1 cellular context compared by ENCODE assay signal in the genomic region with DNA sequence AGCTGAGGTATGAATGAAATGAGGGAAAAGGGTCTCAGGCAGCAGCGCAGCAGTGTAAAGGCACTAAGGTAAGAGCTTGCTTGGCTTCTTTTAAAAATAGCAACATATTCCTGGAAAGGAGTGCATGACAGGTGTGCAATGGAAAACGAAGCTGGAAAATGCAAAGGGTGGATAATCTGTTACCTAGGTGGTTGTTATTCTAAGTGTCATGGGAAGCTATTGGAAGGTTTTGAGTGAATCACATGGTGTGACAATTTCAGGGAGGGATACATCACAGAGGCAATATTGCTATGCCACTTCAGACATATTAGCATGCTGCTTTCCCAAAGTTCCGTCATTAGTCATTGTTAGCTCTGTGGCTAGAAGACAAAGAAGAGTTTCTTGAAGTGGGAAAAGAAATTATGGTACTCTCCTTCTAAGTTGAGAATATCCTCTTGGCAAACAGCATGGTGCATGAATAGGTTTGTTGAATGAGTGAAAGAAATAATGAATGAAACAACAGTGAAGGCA.
TF ChIP-seq lines count a peak whose summit lies in the region.

No MANE protein-coding gene starts in this region.

TF ChIP-seq in GM12878, 131 proteins besides CTCF, POLR2A, EP300 and RAD21:
- TF ChIP-seq YY1 (IDR thresholded peaks at IDR 0.05; ENCODE audit: low read depth, low read length), result no peak
- TF ChIP-seq ZBTB11 (CRISPR knock-in tag; IDR thresholded peaks at IDR 0.05), result no peak
- TF ChIP-seq RAD51 (IDR thresholded peaks at IDR 0.05), result no peak
- TF ChIP-seq CBX3 (IDR thresholded peaks at IDR 0.05; ENCODE audit: borderline replicate concordance, low read depth), result no peak
- TF ChIP-seq POU2F2 (IDR thresholded peaks at IDR 0.05; ENCODE audit: borderline replicate concordance, low read depth, low read length), result no peak
- no peak for TF ChIP-seq GABPA (IDR thresholded peaks at IDR 0.05; ENCODE audit: low read depth)
- TF ChIP-seq SP1 (IDR thresholded peaks at IDR 0.05; ENCODE audit: low read depth, low read length), result no peak
- no peak for TF ChIP-seq PML (IDR thresholded peaks at IDR 0.05; ENCODE audit: low read length)
- no peak for TF ChIP-seq IKZF1 (conservative IDR thresholded peaks at IDR 0.05)
- TF ChIP-seq ZNF622 (IDR thresholded peaks at IDR 0.05), result no peak
- no peak for TF ChIP-seq TBL1XR1 (IDR thresholded peaks at IDR 0.05; ENCODE audit: low read depth, low read length)
- no peak for TF ChIP-seq PKNOX1 (IDR thresholded peaks at IDR 0.05)
- no peak for TF ChIP-seq CHD1 (IDR thresholded peaks at IDR 0.05; ENCODE audit: low read depth, low read length)
